ENCODE assay signal across 8 cellular contexts in genomic region chr12:96399081-96399918, GRCh38. TPM values are rescaled to one million over a fixed set of nuclear protein-coding genes. Genes with fewer than 3 reads are reported as not detected.
DNase-seq lines count a peak whose midpoint lies in the region; ATAC-seq lines count a peak whose summit lies in the region.

No MANE protein-coding gene starts in this region.

- peak overlapping the region; percentile 92 for H2BK120ac ChIP-seq in mesenchymal stem cell (ENCODE audit: low read depth, low read length)

- H3K27me3 ChIP-seq in mesenchymal stem cell (ENCODE audit: control insufficient read depth in 1 of 2, insufficient read depth in 1 of 2, low read length in 2 of 2), result no peaks in the 10 kb centered on the region

- peak overlapping the region; percentile 18 to 51 for H3K23ac ChIP-seq in mesenchymal stem cell (ENCODE audit: low read length in 2 of 2)

- no peak overlapping the region for H2AK5ac ChIP-seq in mesenchymal stem cell (ENCODE audit: low read length, severe bottlenecking)

- H2BK12ac ChIP-seq in mesenchymal stem cell (ENCODE audit: low read length in 2 of 2), result peak overlapping the region; percentile 23

- peaks cover 3% of the 10 kb centered on the region for H3K4me1 ChIP-seq in mesenchymal stem cell (ENCODE audit: control insufficient read depth, insufficient read depth, low read depth, low read length)

- 0% methylated on average over 59 of the region's 71 CpGs for WGBS in mesenchymal stem cell

- peak overlapping the region in 1 of 2 experiments; percentile 60 for H3K4ac ChIP-seq in mesenchymal stem cell (ENCODE audit: low read depth in 1 of 2, low read length in 2 of 2)

- H3K14ac ChIP-seq in mesenchymal stem cell (ENCODE audit: low read length in 2 of 2), result peak overlapping the region; percentile 74

- peak overlapping the region; percentile 43 for H2AFZ ChIP-seq in mesenchymal stem cell (ENCODE audit: low read depth, low read length)

- peak overlapping the region; percentile 97 for H2BK5ac ChIP-seq in mesenchymal stem cell (ENCODE audit: low read depth, low read length, poor library complexity, severe bottlenecking)

- H3K9ac ChIP-seq in mesenchymal stem cell (ENCODE audit: low read length), result peak overlapping the region; percentile 95

- peak; percentile 55 for DNase-seq in SIG-M5 treated with dmso at 0.1 percent for 504 hours (lab: John Stamatoyannopoulos, UW; ENCODE audit: unreplicated experiment)
- DNase-seq in SIG-M5 (lab: John Stamatoyannopoulos, UW), result no peak
- peak; percentile 40 for DNase-seq in NCI-H2196 (lab: John Stamatoyannopoulos, UW; ENCODE audit: unreplicated experiment)
- DNase-seq in activated CD8-positive, alpha-beta memory T cell treated with anti-CD3 and anti-CD28 coated beads for 1 hour (ENCODE audit: extremely low read depth in 1 of 2, low read depth in 1 of 2), result peak; percentile 48 to 54
- DNase-seq in effector CD8-positive, alpha-beta T cell (lab: John Stamatoyannopoulos, UW), result peak; percentile 63
- peak; percentile 77 for DNase-seq in mesenchymal stem cell
- DNase-seq in stimulated activated CD8-positive, alpha-beta memory T cell treated with anti-CD3 and anti-CD28 coated beads, Interleukin-15, amount 100 ng/mL, for 4 hours (ENCODE audit: low read depth in 2 of 2), result peak; percentile 76 to 79

- peak overlapping the region; percentile 76 for H4K8ac ChIP-seq in mesenchymal stem cell (ENCODE audit: low read length)

- peaks cover 0 to 5% of the 10 kb centered on the region in 2 experiments for H3K36me3 ChIP-seq in mesenchymal stem cell (ENCODE audit: control insufficient read depth in 1 of 2, insufficient read depth in 2 of 2, low read depth in 1 of 2, low read length in 2 of 2)

- peak; percentile 31 for ATAC-seq in HG02884 (IDR thresholded peaks at IDR 0.05; ENCODE audit: unreplicated experiment)

- H3K79me1 ChIP-seq in mesenchymal stem cell (replicated peaks; ENCODE audit: low read length, poor library complexity, severe bottlenecking), result no peaks in the 10 kb centered on the region

- peak overlapping the region; percentile 93 to 96 for H3K4me3 ChIP-seq in mesenchymal stem cell (ENCODE audit: insufficient read depth in 1 of 2, low read depth in 1 of 2, low read length in 2 of 2)

- H2BK15ac ChIP-seq in mesenchymal stem cell (ENCODE audit: low read depth, poor library complexity, severe bottlenecking), result peak overlapping the region; percentile 94

- H4K91ac ChIP-seq in mesenchymal stem cell (ENCODE audit: low read length), result peak overlapping the region; percentile 18

- H3K18ac ChIP-seq in mesenchymal stem cell (ENCODE audit: low read depth in 1 of 2, low read length in 2 of 2), result peak overlapping the region; percentile 95 to 98

- no peaks in the 10 kb centered on the region for H3K9me3 ChIP-seq in mesenchymal stem cell (ENCODE audit: control insufficient read depth, low read length)

- peak overlapping the region; percentile 61 for H3K4me2 ChIP-seq in mesenchymal stem cell (ENCODE audit: low read length, poor library complexity, severe bottlenecking)

- peak overlapping the region; percentile 84 for H3K27ac ChIP-seq in mesenchymal stem cell (ENCODE audit: low read length, poor library complexity, severe bottlenecking)

RNA-seq across cellular contexts. Expression of gene CDK17, which starts 0.9 kb away (rescaled TPM):
- 16.3 TPM for polyA plus RNA-seq in mesenchymal stem cell (2013, experiment 1 of 2)
- 16.3 TPM for polyA plus RNA-seq in mesenchymal stem cell (2013, experiment 2 of 2)
